Comparison of ENCODE assay signal across 8 cellular contexts in the genomic region with DNA sequence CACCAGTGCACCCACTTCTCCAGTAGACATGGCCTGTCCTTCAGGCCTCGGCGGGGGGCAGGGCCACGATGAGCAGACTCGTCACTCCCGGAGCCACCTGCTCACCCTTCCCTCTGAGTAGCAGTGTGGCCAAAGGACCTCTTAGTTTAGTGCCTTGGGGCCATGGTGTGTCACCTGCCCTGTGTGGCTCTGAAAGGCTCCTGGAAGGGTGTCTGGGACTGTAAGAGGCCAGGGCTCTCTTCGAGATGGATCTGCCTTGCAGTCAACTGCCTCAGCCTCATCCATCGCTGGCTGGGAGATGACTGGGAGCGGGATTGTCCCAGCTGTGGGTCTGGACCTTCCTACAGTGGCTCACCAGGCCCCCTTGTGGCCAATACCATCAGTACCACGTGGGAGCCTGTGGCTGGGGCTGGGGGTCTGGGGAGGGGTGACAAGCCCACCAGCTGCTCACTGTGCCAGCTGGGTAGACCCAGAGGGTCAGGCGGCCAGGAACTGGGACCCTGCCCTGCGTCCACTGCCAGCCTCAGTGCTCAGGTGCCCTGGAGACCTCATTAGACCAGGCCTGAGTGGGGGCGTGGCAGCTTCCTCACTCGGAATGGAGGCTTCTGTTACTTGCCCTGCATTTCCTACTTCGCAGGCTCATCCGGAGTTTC.
DNase-seq lines count a peak whose midpoint lies in the region; ATAC-seq, FAIRE-seq and TF ChIP-seq lines count a peak whose summit lies in the region.

No MANE protein-coding gene starts in this region.

- peaks cover 5% of the 10 kb centered on the region for H3K4me1 ChIP-seq in mesendoderm (ENCODE audit: control insufficient read depth, low read depth, low read length)

- H3K4me2 ChIP-seq in mesendoderm (ENCODE audit: low read length) = no peak overlapping the region

- no peak overlapping the region for H2BK5ac ChIP-seq in mesendoderm (ENCODE audit: low read length)

- DNase-seq in A172 (ENCODE audit: low spot score) (peak; percentile 45), SHP77 (lab: John Stamatoyannopoulos, UW) (peak; percentile 54 to 67), bronchial epithelial cell (ENCODE audit: low read depth) (peak; percentile 21), mesendoderm (peak; percentile 86), C1 segment of cervical spinal cord (lab: John Stamatoyannopoulos, UW) (no peak)

- H3K27me3 ChIP-seq in bronchial epithelial cell (ENCODE audit: control insufficient read depth, insufficient read depth, low read length) (no peaks in the 10 kb centered on the region), mesendoderm (ENCODE audit: insufficient read depth, low read length, poor library complexity) (no peaks in the 10 kb centered on the region)

- FAIRE-seq in bronchial epithelial cell (lab: Jason Lieb, UNC) = no peak

- ATAC-seq in HG03378 (IDR thresholded peaks at IDR 0.05; ENCODE audit: unreplicated experiment) = no peak
- no peak for ATAC-seq in HG02938 (IDR thresholded peaks at IDR 0.05; ENCODE audit: unreplicated experiment)

- peak overlapping the region; percentile 19 for H3K56ac ChIP-seq in mesendoderm (ENCODE audit: low read length)

- H3K27ac ChIP-seq in mesendoderm (ENCODE audit: low read depth, low read length) = no peak overlapping the region

- H3K36me3 ChIP-seq in bronchial epithelial cell (ENCODE audit: control insufficient read depth, insufficient read depth, low read length) (peaks cover 1% of the 10 kb centered on the region), mesendoderm (ENCODE audit: control insufficient read depth, insufficient read depth, low read length) (no peaks in the 10 kb centered on the region)

- no peak overlapping the region for H4K5ac ChIP-seq in mesendoderm (ENCODE audit: low read length)

- WGBS in mesendoderm (ENCODE audit: extremely low coverage, insufficient coverage, low lambda C conversion rate) = no CpG with 5 or more reads among the region's 15 CpGs

- H2BK120ac ChIP-seq in mesendoderm (ENCODE audit: low read depth, low read length) = no peak overlapping the region

- peaks cover 2% of the 10 kb centered on the region for H3K79me2 ChIP-seq in mesendoderm (ENCODE audit: control insufficient read depth, insufficient read depth, low read length)

- no peak overlapping the region for H4K8ac ChIP-seq in mesendoderm (ENCODE audit: low read depth, low read length)

- H3K9ac ChIP-seq in mesendoderm (ENCODE audit: low read length) = no peak overlapping the region

- no peak overlapping the region for H3K18ac ChIP-seq in mesendoderm (ENCODE audit: low read length)

- H2BK15ac ChIP-seq in mesendoderm (replicated peaks; ENCODE audit: low read depth) = no peak overlapping the region

- H3K23ac ChIP-seq in mesendoderm (ENCODE audit: low read length) = no peak overlapping the region

- no peak overlapping the region for H3K4ac ChIP-seq in mesendoderm (ENCODE audit: low read depth, low read length)

- H3K79me1 ChIP-seq in mesendoderm (ENCODE audit: low read length) = no peaks in the 10 kb centered on the region

- H3K4me3 ChIP-seq in GM12875 (ENCODE audit: low read depth, low read length) (no peak overlapping the region), bronchial epithelial cell (ENCODE audit: low read depth, low read length) (no peak overlapping the region), mesendoderm (ENCODE audit: low read length) (no peak overlapping the region)

- TF ChIP-seq CTCF in GM12875 (IDR thresholded peaks at IDR 0.05; ENCODE audit: borderline replicate concordance, insufficient read depth, low read depth, low read length) (peak; percentile 84), bronchial epithelial cell (IDR thresholded peaks at IDR 0.05; ENCODE audit: insufficient read depth, low read length, severe bottlenecking) (peak; percentile 78)

- no peak overlapping the region for H2AK5ac ChIP-seq in mesendoderm (ENCODE audit: low read length)

Comparison
In these comparisons a context has a peak if more than half of its experiments do, and no peak if none do; other contexts are left out.
1. DNase-seq: peak in A172 (single experiment), SHP77 (2 of 2), bronchial epithelial cell (single experiment) and mesendoderm (single experiment); none in C1 segment of cervical spinal cord (0 of 14).